In the genomic region with DNA sequence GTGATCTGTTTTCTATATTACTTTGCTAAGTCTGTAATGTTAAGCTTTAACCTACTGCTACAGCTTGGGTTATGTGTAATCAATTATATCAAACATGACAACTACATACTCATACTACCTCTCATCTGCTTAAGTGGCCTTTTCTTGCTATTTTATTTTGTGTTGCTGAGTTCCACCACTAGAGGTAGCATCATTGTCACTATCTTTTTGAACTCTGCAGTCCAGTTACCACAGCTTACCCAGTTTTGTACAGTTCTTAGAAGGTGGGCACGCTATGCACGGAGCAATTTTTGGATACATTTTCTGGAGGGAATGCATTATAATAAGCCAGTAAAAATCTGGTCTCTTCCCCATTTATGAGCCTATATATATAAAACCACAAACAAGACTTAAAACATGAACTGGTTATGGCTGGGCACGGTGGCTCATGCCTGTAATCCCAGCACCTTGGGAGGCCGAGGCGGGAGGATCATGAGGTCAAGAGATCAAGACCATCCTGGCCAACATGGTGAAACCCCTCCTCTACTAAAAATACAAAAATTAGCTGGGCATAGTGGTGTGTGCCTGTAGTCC, we compare ENCODE assay signal across 1 cellular context.
TF ChIP-seq lines count a peak whose summit lies in the region.

No MANE protein-coding gene starts in this region.

TF ChIP-seq in H1, 55 proteins besides CTCF, POLR2A, EP300 and RAD21:
- TF ChIP-seq PHF8 (conservative IDR thresholded peaks at IDR 0.05; ENCODE audit: low read depth, low read length): no peak
- no peak for TF ChIP-seq NRF1 (IDR thresholded peaks at IDR 0.05; ENCODE audit: low read depth, low read length)
- no peak for TF ChIP-seq KDM4A (IDR thresholded peaks at IDR 0.05; ENCODE audit: low read depth, low read length, severe bottlenecking)
- TF ChIP-seq TCF12 (IDR thresholded peaks at IDR 0.05; ENCODE audit: low read depth, low read length): no peak
- no peak for TF ChIP-seq GTF2F1 (IDR thresholded peaks at IDR 0.05; ENCODE audit: borderline replicate concordance, low read depth, low read length)
- TF ChIP-seq SUZ12 (IDR thresholded peaks at IDR 0.05; ENCODE audit: low read length): no peak
- no peak for TF ChIP-seq E2F6 (IDR thresholded peaks at IDR 0.05)
- TF ChIP-seq RNF2 (IDR thresholded peaks at IDR 0.05; ENCODE audit: borderline replicate concordance, low read depth, low read length, missing control alignments, poor library complexity, severe bottlenecking): no peak
- no peak for TF ChIP-seq POU5F1 (IDR thresholded peaks at IDR 0.05; ENCODE audit: low read depth, low read length)
- TF ChIP-seq SRF (IDR thresholded peaks at IDR 0.05; ENCODE audit: low read depth, low read length): no peak
- TF ChIP-seq SIX5 (IDR thresholded peaks at IDR 0.05; ENCODE audit: low read depth, low read length): no peak
- TF ChIP-seq, protein P1, sequence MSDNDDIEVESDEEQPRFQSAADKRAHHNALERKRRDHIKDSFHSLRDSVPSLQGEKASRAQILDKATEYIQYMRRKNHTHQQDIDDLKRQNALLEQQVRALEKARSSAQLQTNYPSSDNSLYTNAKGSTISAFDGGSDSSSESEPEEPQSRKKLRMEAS (IDR thresholded peaks at IDR 0.05): no peak
